In genomic region chr1:52404975-52405338, GRCh38 we compare ENCODE assay signal across 8 cellular contexts. TPM values are rescaled to one million over a fixed set of nuclear protein-coding genes. Genes with fewer than 3 reads are reported as not detected.
DNase-seq lines count a peak whose midpoint lies in the region; ATAC-seq and TF ChIP-seq lines count a peak whose summit lies in the region.

No MANE protein-coding gene starts in this region.

- H3K27ac Mint-ChIP-seq in natural killer cell, result peak overlapping the region; percentile 95 to 98

- no peaks in the 10 kb centered on the region for H3K27me3 Mint-ChIP-seq in natural killer cell (ENCODE audit: low read depth in 2 of 2)

- H3K4me1 ChIP-seq in Loucy (ENCODE audit: insufficient read depth, low read length, poor library complexity, severe bottlenecking), result peaks cover 49% of the 10 kb centered on the region

- H3K4me3 Mint-ChIP-seq in natural killer cell, result peak overlapping the region; percentile 100

- H3K27ac ChIP-seq in dorsolateral prefrontal cortex, result peak overlapping the region in 56 of 59 donors; percentile 20 to 96 (median 85)

- peak in 2 of 3 donors; percentile 2 to 22 for ATAC-seq in natural killer cell

- no peaks in the 10 kb centered on the region for H3K9me3 ChIP-seq in Loucy (ENCODE audit: insufficient read depth, low read depth, low read length)

- H3K4me2 ChIP-seq in Loucy (ENCODE audit: low read depth, low read length, poor library complexity, severe bottlenecking), result peak overlapping the region; percentile 90

- TF ChIP-seq CTCF in BJ (IDR thresholded peaks at IDR 0.05; ENCODE audit: insufficient read depth, low read depth, low read length) (no peak), Loucy (conservative IDR thresholded peaks at IDR 0.05; ENCODE audit: low read length) (no peak; the same call in 1 of the 2 replicates), dorsolateral prefrontal cortex (IDR thresholded peaks at IDR 0.05 in 54 of 56, conservative IDR thresholded peaks at IDR 0.05 in 2 of 56; ENCODE audit: low read depth in 1 of 56, partially characterized antibody in 56 of 56) (peak in 7 of 56 donors; percentile 0 to 7 (median 3)), natural killer cell (IDR thresholded peaks at IDR 0.05) (no peak)

- peaks cover 38% of the 10 kb centered on the region for H4K20me1 ChIP-seq in Loucy (ENCODE audit: insufficient read depth, low read length, poor library complexity, severe bottlenecking)

- CTCF ChIA-PET in BJ (lab: Yijun Ruan, JAX), result interaction anchor here (0.6 to 1.0 kb wide), 4 partner anchors 9 to 56 kb away, joined by 3 read pairs; no protein-coding TSS in a partner anchor

- H3K4me3 ChIP-seq in BJ (ENCODE audit: low read depth, low read length) (peak overlapping the region; percentile 62), Loucy (ENCODE audit: low read length, poor library complexity, severe bottlenecking) (peak overlapping the region; percentile 86), dorsolateral prefrontal cortex (peak overlapping the region; percentile 31 to 99 (median 90))

- peak overlapping the region; percentile 89; the same call in 1 of the 2 replicates for H2AFZ ChIP-seq in Loucy (ENCODE audit: low read length)

- no peaks in the 10 kb centered on the region for H3K27me3 ChIP-seq in BJ (ENCODE audit: control insufficient read depth, insufficient read depth, low read length)
- no peaks in the 10 kb centered on the region for H3K27me3 ChIP-seq in Loucy (ENCODE audit: insufficient read depth, low read length, poor library complexity, severe bottlenecking)
- H3K27me3 ChIP-seq in dorsolateral prefrontal cortex, result no peaks in the 10 kb centered on the region

- H3K9me3 Mint-ChIP-seq in natural killer cell, result no peaks in the 10 kb centered on the region

- POLR2A ChIA-PET in BJ (lab: Charles Lee), result interaction anchor here (1.0 kb wide), 1 partner anchor 148 kb away, joined by 3 read pairs; the partner anchor contains the start of gene TUT4

- intact Hi-C loops in dorsolateral prefrontal cortex (cut with DNase I) (loop anchor here (2.0 to 10.0 kb wide), 7 partner anchors 38 to 832 kb away; partner anchors contain the start of genes BTF3L4 (in 2 of the 2), COA7 (in 2 of the 2), TXNDC12 (in 2 of the 2) and CC2D1B (in 1 of the 2)), natural killer cell (cut with micrococcal nuclease) (loop anchor here (1.0 to 5.0 kb wide), 6 partner anchors 19 to 321 kb away; partner anchors contain the start of genes CC2D1B and ZYG11B), head of caudate nucleus (cut with DNase I) (loop anchor here (5.0 to 10.0 kb wide), 2 partner anchors 38 to 150 kb away; partner anchors contain the start of genes CC2D1B and TUT4)

- H3K36me3 ChIP-seq in BJ (ENCODE audit: control insufficient read depth, insufficient read depth, low read length) (peaks cover 7% of the 10 kb centered on the region), Loucy (ENCODE audit: insufficient read depth, low read length) (peaks cover 30% of the 10 kb centered on the region; the same call in 1 of the 2 replicates)

- H3K36me3 Mint-ChIP-seq in natural killer cell, result peaks cover 10% of the 10 kb centered on the region

- peak overlapping the region; percentile 89 for H3K9ac ChIP-seq in Loucy (ENCODE audit: low read depth, low read length, poor library complexity, severe bottlenecking)

- H3F3A ChIP-seq in Loucy (ENCODE audit: low read depth), result no peaks in the 10 kb centered on the region

- in situ Hi-C loops in ACHN (cut with HindIII; ENCODE audit: low pct_ligation_motif_present, low pct_unique_long_range_greater_than_20kb, low sequenced_read_pairs), result no loop called here

- no peaks in the 10 kb centered on the region for H3K9me2 ChIP-seq in Loucy (replicated peaks; ENCODE audit: low read depth, low read length)

- peaks cover 90% of the 10 kb centered on the region for H3K79me2 ChIP-seq in Loucy (ENCODE audit: insufficient read depth, low read length)

- DNase-seq in BJ (ENCODE audit: low read depth) (no peak), dorsolateral prefrontal cortex (no peak), natural killer cell (no peak), OCI-M2 (lab: John Stamatoyannopoulos, UW; ENCODE audit: unreplicated experiment) (no peak), head of caudate nucleus (no peak), dedifferentiated amniotic fluid mesenchymal stem cell (ENCODE audit: extremely low spot score) (no peak), ACHN (no peak)

- peaks cover 34 to 50% of the 10 kb centered on the region in 2 donors for H3K4me1 Mint-ChIP-seq in natural killer cell

RNA-seq across cellular contexts. Expression of gene PRPF38A, which starts 0.6 kb away (rescaled TPM):
- 14.2 and 19.6 TPM in 2 replicates for polyA plus RNA-seq in BJ (2011; rRNA removed)
- 12.3 and 14.5 TPM in 2 replicates for polyA minus RNA-seq in BJ (2011; rRNA and poly(A)+ RNA removed)
- total RNA-seq in dorsolateral prefrontal cortex (10 to 100 TPM; 30.5 to 72.7 (median 39.3) TPM), natural killer cell (10 to 100 TPM; 73.9 to 97.2 (median 95.4) TPM)

RNA-seq across cellular contexts. Expression of gene ORC1, which starts 0.7 kb away (rescaled TPM):
- 2.8 and 3.1 TPM in 2 replicates for polyA plus RNA-seq in BJ (2011; rRNA removed)
- 1.6 and 3.1 TPM in 2 replicates for polyA minus RNA-seq in BJ (2011; rRNA and poly(A)+ RNA removed)
- 1 to 10 TPM in 4 of 120 experiments, under 1 TPM in 111, not detected in 5; 0.17 to 1.3 (median 0.44) TPM for total RNA-seq in dorsolateral prefrontal cortex
- total RNA-seq in natural killer cell, result 1 to 10 TPM; 1.9 to 2.6 (median 2.1) TPM

RNA-seq across cellular contexts. Expression of gene CC2D1B, which starts 39.0 kb away (rescaled TPM):
- polyA plus RNA-seq in BJ (2011; rRNA removed), result 13.1 and 18.9 TPM in 2 replicates
- 15.1 and 19.5 TPM in 2 replicates for polyA minus RNA-seq in BJ (2011; rRNA and poly(A)+ RNA removed)
- 10 to 100 TPM; 15.7 to 56.7 (median 29.3) TPM for total RNA-seq in dorsolateral prefrontal cortex
- 10 to 100 TPM; 61.4 to 78.4 (median 68.8) TPM for total RNA-seq in natural killer cell
